In the genomic region with DNA sequence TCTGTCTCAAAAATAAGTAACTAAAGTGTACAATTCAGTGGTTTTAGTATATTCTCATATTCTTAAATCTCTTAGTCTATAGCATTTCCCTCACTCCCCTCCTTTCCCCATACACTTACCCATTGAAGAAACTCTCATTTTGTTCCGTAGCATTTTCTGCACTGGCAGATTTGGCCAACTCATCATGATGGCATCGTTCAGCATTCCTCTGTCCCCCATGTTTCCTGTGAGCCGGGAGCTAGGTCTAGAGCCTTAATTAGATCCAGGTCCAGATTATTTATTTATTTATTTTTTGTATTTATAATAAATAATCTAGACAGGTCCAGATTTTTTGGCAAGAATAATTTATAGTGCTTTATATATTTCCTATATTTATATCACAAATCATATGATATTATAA, we compare ENCODE assay signal across 14 cellular contexts. TPM values are rescaled to one million over a fixed set of nuclear protein-coding genes. Genes with fewer than 3 reads are reported as not detected.
DNase-seq lines count a peak whose midpoint lies in the region; ATAC-seq and TF ChIP-seq lines count a peak whose summit lies in the region.
"Had no signal": no experiment of that assay in that cellular context is flagged by ENCODE, and none has a peak within 500 bp of the region (broad histone marks: within the 10 kb centered on the region; RNA-seq: fewer than 3 reads in every experiment).

No MANE protein-coding gene starts in this region.

- H3K9me3 ChIP-seq in adipocyte (ENCODE audit: control insufficient read depth, low read length): no peaks in the 10 kb centered on the region
- H3K9me3 ChIP-seq: right atrium auricular region had no signal

- H3K4me1 ChIP-seq in ACC112 (ENCODE audit: control insufficient read depth, insufficient read depth, low read length, unreplicated experiment): peaks cover 8% of the 10 kb centered on the region
- no peaks in the 10 kb centered on the region for H3K4me1 ChIP-seq in adipocyte (ENCODE audit: control insufficient read depth, insufficient read depth, low read length)

- H3K9ac ChIP-seq in adipocyte (ENCODE audit: low read length): no peak overlapping the region

- no peaks in the 10 kb centered on the region for H3K79me2 ChIP-seq in ACC112 (ENCODE audit: control insufficient read depth, insufficient read depth, low read length, unreplicated experiment)

- H2AFZ ChIP-seq in ACC112 (ENCODE audit: low read length, unreplicated experiment): no peak overlapping the region

- H3K4me3 ChIP-seq in ACC112 (ENCODE audit: low read depth, low read length): no peak overlapping the region
- no peak overlapping the region for H3K4me3 ChIP-seq in adipocyte (ENCODE audit: low read length)
- no peak overlapping the region for H3K4me3 ChIP-seq in fibroblast of pulmonary artery (replicated peaks; ENCODE audit: low read depth, low read length)
- H3K4me3 ChIP-seq: right atrium auricular region had no signal

- TF ChIP-seq CTCF in fibroblast of pulmonary artery (IDR thresholded peaks at IDR 0.05; ENCODE audit: low read length, missing control alignments): no peak
- no peak for TF ChIP-seq CTCF in omental fat pad (IDR thresholded peaks at IDR 0.05)

- H3K27ac ChIP-seq in ACC112 (ENCODE audit: low read depth, low read length): peak overlapping the region; percentile 33; the same call in 1 of the 2 replicates
- H3K27ac ChIP-seq: right atrium auricular region had no signal

- H3K36me3 ChIP-seq in ACC112 (ENCODE audit: insufficient read depth, low read length): peaks cover 14% of the 10 kb centered on the region
- peaks cover 55% of the 10 kb centered on the region for H3K36me3 ChIP-seq in adipocyte (ENCODE audit: control insufficient read depth, insufficient read depth, low read length, severe bottlenecking)

- no peak for ATAC-seq in omental fat pad (ENCODE audit: low FRiP score)
- no peak for ATAC-seq in GM21390 (IDR thresholded peaks at IDR 0.05; ENCODE audit: unreplicated experiment)

- DNase-seq in GM04504 (ENCODE audit: low read depth): peak; percentile 60
- peak; percentile 79 for DNase-seq in adipocyte (ENCODE audit: low read depth)
- DNase-seq in fibroblast of pulmonary artery (ENCODE audit: low read depth): peak; percentile 10
- no peak for DNase-seq in omental fat pad (ENCODE audit: low spot score)
- no peak for DNase-seq in Kasumi-1 (lab: John Stamatoyannopoulos, UW)
- DNase-seq in NCI-H146 (lab: John Stamatoyannopoulos, UW): no peak
- DNase-seq: activated effector memory CD4-positive, alpha-beta T cell treated with anti-CD3 and anti-CD28 coated beads, Interleukin-2, amount 50 U/mL, for 16 hours; cortex of kidney; KG1; NCI-H1417; NCI-H345 had no signal

- H3K27me3 ChIP-seq in ACC112 (ENCODE audit: insufficient read depth, low read length) (no peaks in the 10 kb centered on the region), adipocyte (replicated peaks; ENCODE audit: control insufficient read depth, insufficient read depth, low read length) (no peaks in the 10 kb centered on the region)
- H3K27me3 ChIP-seq: right atrium auricular region had no signal

RNA-seq across cellular contexts. Expression of a gene that starts 31.0 kb away (rescaled TPM):
- 10 to 100 TPM; 15.6 to 51.8 (median 25.3) TPM for total RNA-seq in omental fat pad

RNA-seq across cellular contexts. Expression of a gene that starts 56.3 kb away (rescaled TPM):
- 10 to 100 TPM; 10.7 to 15.6 (median 13.2) TPM for total RNA-seq in omental fat pad

Comparison
In these comparisons a context has a peak if more than half of its experiments do, and no peak if none do; other contexts are left out.
1. DNase-seq: peak in GM04504 (single experiment), adipocyte (single experiment) and fibroblast of pulmonary artery (single experiment); none in omental fat pad (single experiment), Kasumi-1 (0 of 2) and NCI-H146 (single experiment).